23 cellular contexts compared by ENCODE assay signal in genomic region chr2:232869138-232870001, GRCh38. TPM values are rescaled to one million over a fixed set of nuclear protein-coding genes. Genes with fewer than 3 reads are reported as not detected.
DNase-seq lines count a peak whose midpoint lies in the region; TF ChIP-seq lines count a peak whose summit lies in the region.
"Had no signal": no experiment of that assay in that cellular context is flagged by ENCODE, and none has a peak within 500 bp of the region (broad histone marks: within the 10 kb centered on the region; RNA-seq: fewer than 3 reads in every experiment).

No MANE protein-coding gene starts in this region.

- TF ChIP-seq POLR2A in sigmoid colon (IDR thresholded peaks at IDR 0.05): no peak

- H3K27me3 ChIP-seq in SJSA1 (replicated peaks) (no peaks in the 10 kb centered on the region), endodermal cell (ENCODE audit: control insufficient read depth, insufficient read depth, low read length, poor library complexity, severe bottlenecking) (no peaks in the 10 kb centered on the region), sigmoid colon (no peaks in the 10 kb centered on the region)
- H3K27me3 ChIP-seq: SJCRH30, upper lobe of right lung had no signal

- H3K4me1 ChIP-seq in SJSA1 (replicated peaks): peaks cover 46% of the 10 kb centered on the region
- H3K4me1 ChIP-seq in endodermal cell (ENCODE audit: control insufficient read depth, insufficient read depth, low read length): no peaks in the 10 kb centered on the region
- no peaks in the 10 kb centered on the region for H3K4me1 ChIP-seq in sigmoid colon
- H3K4me1 ChIP-seq: upper lobe of right lung had no signal

- H3K4me1 Mint-ChIP-seq in activated CD4-positive, alpha-beta T cell treated with anti-CD3 and anti-CD28 coated beads, Interleukin-2, amount 10 ng/mL, durations not matched to agents 7 days and 5 days: peaks cover 2% of the 10 kb centered on the region
- H3K4me1 Mint-ChIP-seq in endodermal cell: peaks cover 9% of the 10 kb centered on the region
- H3K4me1 Mint-ChIP-seq: T-helper 17 cell had no signal

- TF ChIP-seq EP300 in sigmoid colon (IDR thresholded peaks at IDR 0.05): no peak

- no peaks in the 10 kb centered on the region for H3K36me3 Mint-ChIP-seq in activated CD4-positive, alpha-beta T cell treated with anti-CD3 and anti-CD28 coated beads, Interleukin-2, amount 10 ng/mL, durations not matched to agents 7 days and 5 days (ENCODE audit: low read depth)
- H3K36me3 Mint-ChIP-seq in endodermal cell (ENCODE audit: low read depth): no peaks in the 10 kb centered on the region
- H3K36me3 Mint-ChIP-seq: memory B cell, naive B cell had no signal

- intact Hi-C loops in sigmoid colon (cut with DNase I): no loop called here

- no peak overlapping the region for H3K4me3 Mint-ChIP-seq in activated CD4-positive, alpha-beta T cell treated with anti-CD3 and anti-CD28 coated beads, Interleukin-2, amount 10 ng/mL, durations not matched to agents 7 days and 5 days
- no peak overlapping the region for H3K4me3 Mint-ChIP-seq in endodermal cell
- H3K4me3 Mint-ChIP-seq: activated B cell treated with CpG ODN at 0.5 μM for 24 hours; memory B cell; naive B cell; stimulated activated naive CD8-positive, alpha-beta T cell treated with anti-CD3 and anti-CD28 coated beads, Interleukin-15, Interleukin-2, amounts not matched to agents 100 ng/mL and 50 ng/mL, for 24 hours; T-helper 17 cell had no signal

- H3K36me3 ChIP-seq in SJSA1 (peaks cover 5% of the 10 kb centered on the region; the same call in 1 of the 2 replicates), endodermal cell (ENCODE audit: control insufficient read depth, insufficient read depth, low read length) (no peaks in the 10 kb centered on the region), sigmoid colon (no peaks in the 10 kb centered on the region)
- H3K36me3 ChIP-seq: BLaER1, SJCRH30, upper lobe of right lung had no signal

- no peak overlapping the region for H3K9ac ChIP-seq in endodermal cell (ENCODE audit: extremely low read depth, low read length, poor library complexity, severe bottlenecking)
- H3K9ac ChIP-seq: BLaER1 had no signal

- H3K27ac ChIP-seq in SJSA1: 0 out of 2 replicates have a peak overlapping the region, but pooled peaks have one; percentile 99
- no peak overlapping the region for H3K27ac ChIP-seq in endodermal cell (ENCODE audit: low read depth, low read length)
- no peak overlapping the region for H3K27ac ChIP-seq in sigmoid colon
- H3K27ac ChIP-seq: BLaER1, SJCRH30, upper lobe of right lung had no signal

- no peaks in the 10 kb centered on the region for H3K9me3 Mint-ChIP-seq in activated CD4-positive, alpha-beta T cell treated with anti-CD3 and anti-CD28 coated beads, Interleukin-2, amount 10 ng/mL, durations not matched to agents 7 days and 5 days
- no peaks in the 10 kb centered on the region for H3K9me3 Mint-ChIP-seq in endodermal cell
- H3K9me3 Mint-ChIP-seq: activated B cell treated with CpG ODN at 0.5 μM for 24 hours; memory B cell; naive B cell; stimulated activated naive CD8-positive, alpha-beta T cell treated with anti-CD3 and anti-CD28 coated beads, Interleukin-15, Interleukin-2, amounts not matched to agents 100 ng/mL and 50 ng/mL, for 24 hours had no signal

- CTCF ChIA-PET in activated CD4-positive, alpha-beta T cell treated with anti-CD3 and anti-CD28 coated beads, Interleukin-2, amount 10 ng/mL, durations not matched to agents 7 days and 5 days (lab: Charles Lee): interaction anchor here (0.5 kb wide), 1 partner anchor 140 kb away, joined by 3 read pairs; no protein-coding TSS in a partner anchor

- WGBS in endodermal cell (ENCODE audit: insufficient coverage in 1 of 2, insufficient read length in 1 of 2), 2 experiments: 81% methylated on average over 14 to 15 of the region's 15 CpGs
- WGBS in sigmoid colon, 2 donors: 76 to 81% methylated on average over 15 of the region's 15 CpGs

- DNase-seq in activated CD4-positive, alpha-beta T cell treated with anti-CD3 and anti-CD28 coated beads, Interleukin-2, amount 10 ng/mL, durations not matched to agents 7 days and 5 days: no peak
- DNase-seq in activated CD4-positive, alpha-beta T cell treated with anti-CD3 and anti-CD28 coated beads, Interleukin-2, amount 50 U/mL, for 4 hours: no peak
- DNase-seq in SJSA1 (ENCODE audit: low read depth in 1 of 2, low spot score in 2 of 2) (peak in 1 of 2 experiments; percentile 30), endodermal cell (peak; percentile 78), sigmoid colon (peak; percentile 40), hepatic stellate cell (ENCODE audit: low spot score) (no peak), NCI-H526 (lab: John Stamatoyannopoulos, UW) (no peak)
- DNase-seq in activated CD4-positive, alpha-beta T cell treated with anti-CD3 and anti-CD28 coated beads for 4 hours: no peak
- DNase-seq: 8988T; activated B cell treated with CpG ODN at 0.5 μM for 24 hours; activated naive CD4-positive, alpha-beta T cell treated with anti-CD3 and anti-CD28 coated beads, Interleukin-2, amount 50 U/mL, for 16 hours; Calu3; hippocampal formation; naive B cell; NCI-H1105 treated with DMSO at 0.1 percent for 48 hours; NCI-H526 treated with DMSO at 0.1 percent for 48 hours; SJCRH30; stimulated activated CD4-positive, alpha-beta T cell treated with anti-CD3 and anti-CD28 coated beads, Interleukin-1b, Interleukin-23, amount 100 ng/mL, for 48 hours; T-helper 17 cell had no signal

- no peaks in the 10 kb centered on the region for H3K27me3 Mint-ChIP-seq in activated CD4-positive, alpha-beta T cell treated with anti-CD3 and anti-CD28 coated beads, Interleukin-2, amount 10 ng/mL, durations not matched to agents 7 days and 5 days
- H3K27me3 Mint-ChIP-seq in endodermal cell (ENCODE audit: insufficient read depth): peaks cover 1% of the 10 kb centered on the region
- H3K27me3 Mint-ChIP-seq: activated B cell treated with CpG ODN at 0.5 μM for 24 hours; memory B cell; stimulated activated naive CD8-positive, alpha-beta T cell treated with anti-CD3 and anti-CD28 coated beads, Interleukin-15, Interleukin-2, amounts not matched to agents 100 ng/mL and 50 ng/mL, for 24 hours had no signal

- no peak overlapping the region for H3K4me3 ChIP-seq in SJSA1
- no peak overlapping the region for H3K4me3 ChIP-seq in endodermal cell (ENCODE audit: low read length)
- H3K4me3 ChIP-seq in sigmoid colon: no peak overlapping the region
- H3K4me3 ChIP-seq: BLaER1, SJCRH30, upper lobe of right lung had no signal

- H3K9me3 ChIP-seq in SJSA1 (replicated peaks) (no peaks in the 10 kb centered on the region), endodermal cell (ENCODE audit: control insufficient read depth, low read length) (no peaks in the 10 kb centered on the region), sigmoid colon (no peaks in the 10 kb centered on the region)
- H3K9me3 ChIP-seq: BLaER1, SJCRH30, upper lobe of right lung had no signal

- POLR2A ChIA-PET in activated CD4-positive, alpha-beta T cell treated with anti-CD3 and anti-CD28 coated beads, Interleukin-2, amount 10 ng/mL, durations not matched to agents 7 days and 5 days (lab: Charles Lee): no interaction called here

- TF ChIP-seq CTCF in endodermal cell (conservative IDR thresholded peaks at IDR 0.05) (peak; percentile 43), sigmoid colon (IDR thresholded peaks at IDR 0.05) (no peak)

- H3K27ac Mint-ChIP-seq in activated CD4-positive, alpha-beta T cell treated with anti-CD3 and anti-CD28 coated beads, Interleukin-2, amount 10 ng/mL, durations not matched to agents 7 days and 5 days: peak overlapping the region; percentile 4
- peak overlapping the region; percentile 80 for H3K27ac Mint-ChIP-seq in endodermal cell
- H3K27ac Mint-ChIP-seq: activated B cell treated with CpG ODN at 0.5 μM for 24 hours; memory B cell; stimulated activated naive CD8-positive, alpha-beta T cell treated with anti-CD3 and anti-CD28 coated beads, Interleukin-15, Interleukin-2, amounts not matched to agents 100 ng/mL and 50 ng/mL, for 24 hours; T-helper 17 cell had no signal

RNA-seq across cellular contexts. Expression of gene SNORC, which starts 0.7 kb away (rescaled TPM):
- 1 to 10 TPM in 1 of 2 experiments, under 1 TPM in 1; 0.97 to 1.1 TPM for total RNA-seq in activated CD4-positive, alpha-beta T cell treated with anti-CD3 and anti-CD28 coated beads, Interleukin-2, amount 10 ng/mL, durations not matched to agents 7 days and 5 days
- total RNA-seq in SJSA1 (2014; rRNA removed; shearing (Covaris generic)): 0.22 and 0.32 TPM in 2 replicates
- 1 to 10 TPM; 3.6 to 5.0 TPM for total RNA-seq in endodermal cell
- 1.00 TPM for polyA plus RNA-seq in endodermal cell (2013, experiment 1 of 2)
- 0.66 TPM for polyA plus RNA-seq in endodermal cell (2013, experiment 2 of 2)
- 1 to 10 TPM in 2 of 4 donors, under 1 TPM in 2; under 0.01 to 1.9 (median 0.71) TPM for total RNA-seq in sigmoid colon
- 10 to 100 TPM in 1 of 3 donors, 1 to 10 TPM in 2; 7.2 to 13.2 (median 8.8) TPM for polyA plus RNA-seq in sigmoid colon

Comparison
In these comparisons a context has a peak if more than half of its experiments do, and no peak if none do; other contexts are left out.
1. DNase-seq: peak in endodermal cell (single experiment) and sigmoid colon (single experiment); none in activated CD4-positive, alpha-beta T cell treated with anti-CD3 and anti-CD28 coated beads, Interleukin-2, amount 10 ng/mL, durations not matched to agents 7 days and 5 days (single experiment), activated CD4-positive, alpha-beta T cell treated with anti-CD3 and anti-CD28 coated beads, Interleukin-2, amount 50 U/mL, for 4 hours (0 of 2), hepatic stellate cell (single experiment), NCI-H526 (0 of 2) and activated CD4-positive, alpha-beta T cell treated with anti-CD3 and anti-CD28 coated beads for 4 hours (0 of 2).